ENCODE assay signal across 8 cellular contexts in the genomic region with DNA sequence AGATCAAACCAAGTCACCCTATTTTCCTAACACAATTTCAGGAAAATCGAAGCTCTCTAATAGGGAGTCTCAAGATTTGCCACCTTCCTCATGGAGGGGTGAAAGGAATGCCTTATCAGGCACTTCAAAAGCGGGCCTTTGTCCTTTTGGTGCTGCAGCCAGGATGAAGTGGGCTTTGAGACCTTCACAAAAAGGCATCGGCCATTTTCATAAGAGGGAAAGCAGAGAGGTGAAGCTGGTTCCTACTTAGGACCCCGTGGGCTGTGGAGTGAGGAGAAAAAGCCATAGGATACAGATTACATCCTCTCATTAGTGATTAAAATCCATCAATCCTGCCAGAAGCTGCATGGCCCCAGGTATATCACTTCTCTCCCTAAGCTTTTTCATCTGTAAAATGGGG. TPM values are rescaled to one million over a fixed set of nuclear protein-coding genes. Genes with fewer than 3 reads are reported as not detected.
DNase-seq lines count a peak whose midpoint lies in the region; TF ChIP-seq lines count a peak whose summit lies in the region.

No MANE protein-coding gene starts in this region.

- H3K4me3 Mint-ChIP-seq in activated CD4-positive, alpha-beta T cell treated with anti-CD3 and anti-CD28 coated beads, Interleukin-2, amount 10 ng/mL, durations not matched to agents 7 days and 5 days, result peak overlapping the region; percentile 95
- H3K4me3 Mint-ChIP-seq in activated naive CD8-positive, alpha-beta T cell, result peak overlapping the region; percentile 93

- no peak for TF ChIP-seq CTCF in kidney epithelial cell (IDR thresholded peaks at IDR 0.05; ENCODE audit: insufficient read depth, low read length, poor library complexity, severe bottlenecking)
- TF ChIP-seq CTCF in testis (IDR thresholded peaks at IDR 0.05), result no peak

- DNase-seq in activated CD4-positive, alpha-beta T cell treated with anti-CD3 and anti-CD28 coated beads, Interleukin-2, amount 10 ng/mL, durations not matched to agents 7 days and 5 days, result no peak
- DNase-seq in activated CD4-positive, alpha-beta T cell treated with anti-CD3 and anti-CD28 coated beads for 4 hours, result no peak
- no peak for DNase-seq in kidney epithelial cell (ENCODE audit: low read depth)
- DNase-seq in testis, result no peak
- DNase-seq in NCI-H2107 (lab: John Stamatoyannopoulos, UW), result no peak
- no peak for DNase-seq in NCI-H774 (lab: John Stamatoyannopoulos, UW)
- no peak for DNase-seq in MV-4-11 (lab: John Stamatoyannopoulos, UW)

- no peaks in the 10 kb centered on the region for H3K36me3 Mint-ChIP-seq in activated CD4-positive, alpha-beta T cell treated with anti-CD3 and anti-CD28 coated beads, Interleukin-2, amount 10 ng/mL, durations not matched to agents 7 days and 5 days (ENCODE audit: low read depth)
- no peaks in the 10 kb centered on the region for H3K36me3 Mint-ChIP-seq in activated naive CD8-positive, alpha-beta T cell

- no peaks in the 10 kb centered on the region for H3K27me3 Mint-ChIP-seq in activated CD4-positive, alpha-beta T cell treated with anti-CD3 and anti-CD28 coated beads, Interleukin-2, amount 10 ng/mL, durations not matched to agents 7 days and 5 days
- no peaks in the 10 kb centered on the region for H3K27me3 Mint-ChIP-seq in activated naive CD8-positive, alpha-beta T cell

- 45 to 56% methylated on average over 4 of the region's 4 CpGs for WGBS in testis, 2 donors

- intact Hi-C loops in testis (cut with DNase I; ENCODE audit: low total_unique reads), result no loop called here

- peak overlapping the region; percentile 96 for H3K4me3 ChIP-seq in kidney epithelial cell (ENCODE audit: low read depth, low read length)
- peak overlapping the region; percentile 80 to 90 for H3K4me3 ChIP-seq in testis

- H3K27me3 ChIP-seq in kidney epithelial cell (ENCODE audit: control insufficient read depth, insufficient read depth, low read length) (no peaks in the 10 kb centered on the region), testis (no peaks in the 10 kb centered on the region)

- H3K4me1 Mint-ChIP-seq in activated CD4-positive, alpha-beta T cell treated with anti-CD3 and anti-CD28 coated beads, Interleukin-2, amount 10 ng/mL, durations not matched to agents 7 days and 5 days, result peaks cover 41% of the 10 kb centered on the region
- H3K4me1 Mint-ChIP-seq in activated naive CD8-positive, alpha-beta T cell (ENCODE audit: low read depth), result peaks cover 38% of the 10 kb centered on the region

- H3K9me3 Mint-ChIP-seq in activated CD4-positive, alpha-beta T cell treated with anti-CD3 and anti-CD28 coated beads, Interleukin-2, amount 10 ng/mL, durations not matched to agents 7 days and 5 days, result no peaks in the 10 kb centered on the region
- no peaks in the 10 kb centered on the region for H3K9me3 Mint-ChIP-seq in activated naive CD8-positive, alpha-beta T cell (ENCODE audit: low read depth)

- H3K9me3 ChIP-seq in testis, result no peaks in the 10 kb centered on the region

- peak overlapping the region; percentile 95 for H3K27ac Mint-ChIP-seq in activated CD4-positive, alpha-beta T cell treated with anti-CD3 and anti-CD28 coated beads, Interleukin-2, amount 10 ng/mL, durations not matched to agents 7 days and 5 days
- peak overlapping the region; percentile 86 for H3K27ac Mint-ChIP-seq in activated naive CD8-positive, alpha-beta T cell

- CTCF ChIA-PET in activated CD4-positive, alpha-beta T cell treated with anti-CD3 and anti-CD28 coated beads, Interleukin-2, amount 10 ng/mL, durations not matched to agents 7 days and 5 days (lab: Charles Lee), result interaction anchor here (0.8 to 2.0 kb wide), 18 partner anchors 10 to 494 kb away, joined by 3 to 14 read pairs (median 4); partner anchors contain the start of gene PCBD2

- H3K4me1 ChIP-seq in testis, result peaks cover 32% of the 10 kb centered on the region

- POLR2A ChIA-PET in activated CD4-positive, alpha-beta T cell treated with anti-CD3 and anti-CD28 coated beads, Interleukin-2, amount 10 ng/mL, durations not matched to agents 7 days and 5 days (lab: Charles Lee), result interaction anchor here (0.6 to 0.9 kb wide), 2 partner anchors 70 to 114 kb away, joined by 3 read pairs; no protein-coding TSS in a partner anchor

- H3K36me3 ChIP-seq in kidney epithelial cell (ENCODE audit: control insufficient read depth, insufficient read depth, low read length), result no peaks in the 10 kb centered on the region
- H3K36me3 ChIP-seq in testis (ENCODE audit: low read depth, missing control alignments), result no peaks in the 10 kb centered on the region

- no peak for TF ChIP-seq POLR2A in testis (IDR thresholded peaks at IDR 0.05)

- H3K27ac ChIP-seq in testis, result no peak overlapping the region

RNA-seq across cellular contexts. Expression of gene CDKN2AIPNL, which starts 0.9 kb away (rescaled TPM):
- total RNA-seq in activated CD4-positive, alpha-beta T cell treated with anti-CD3 and anti-CD28 coated beads, Interleukin-2, amount 10 ng/mL, durations not matched to agents 7 days and 5 days, result 10 to 100 TPM; 24.1 to 27.6 TPM
- total RNA-seq in kidney epithelial cell, result 25.3 and 28.3 TPM in 2 replicates
- 10 to 100 TPM; 36.0 to 42.6 TPM for total RNA-seq in testis
- 37.1 TPM for polyA plus RNA-seq in testis (ENCODE audit: insufficient read depth, low read depth, low replicate concordance)

RNA-seq across cellular contexts. Expression of gene UBE2B, which starts 39.5 kb away (rescaled TPM):
- 10 to 100 TPM; 79.2 to 87.4 TPM for total RNA-seq in activated CD4-positive, alpha-beta T cell treated with anti-CD3 and anti-CD28 coated beads, Interleukin-2, amount 10 ng/mL, durations not matched to agents 7 days and 5 days
- total RNA-seq in kidney epithelial cell (31.2 and 38.1 TPM in 2 replicates), testis (10 to 100 TPM; 70.9 to 87.4 TPM)
- polyA plus RNA-seq in testis (ENCODE audit: insufficient read depth, low read depth, low replicate concordance), result 95.6 TPM

RNA-seq across cellular contexts. Expression of gene CDKL3, which starts 43.9 kb away (rescaled TPM):
- 1 to 10 TPM in 1 of 2 experiments, under 1 TPM in 1; 0.60 to 1.6 TPM for total RNA-seq in activated CD4-positive, alpha-beta T cell treated with anti-CD3 and anti-CD28 coated beads, Interleukin-2, amount 10 ng/mL, durations not matched to agents 7 days and 5 days
- total RNA-seq in kidney epithelial cell, result 9.3 and 17.6 TPM in 2 replicates
- total RNA-seq in testis, result 10 to 100 TPM in 1 of 2 donors, 1 to 10 TPM in 1; 9.7 to 20.3 TPM
- 23.4 TPM for polyA plus RNA-seq in testis (ENCODE audit: insufficient read depth, low read depth, low replicate concordance)
